ENCODE assay signal across 24 cellular contexts in genomic region chr11:122306776-122307479, GRCh38.
A peak's percentile ranks its signal among the peaks of the same experiment; 100 is the strongest.
DNase-seq lines count a peak whose midpoint lies in the region; ATAC-seq, FAIRE-seq and TF ChIP-seq lines count a peak whose summit lies in the region.
"Had no signal": no experiment of that assay in that cellular context is flagged by ENCODE, and none has a peak within 500 bp of the region (broad histone marks: within the 10 kb centered on the region; RNA-seq: fewer than 3 reads in every experiment).

No MANE protein-coding gene starts in this region.

- no peak for ATAC-seq in effector memory CD8-positive, alpha-beta T cell (replicated peaks)
- ATAC-seq: activated T-cell treated with anti-CD3 and anti-CD28 coated beads, Interleukin-2, amount 50 U/mL, for 72 hours; foreskin keratinocyte; SK-N-SH treated with all-trans-retinoic acid at 6 μM for 48 hours; stimulated activated naive CD8-positive, alpha-beta T cell treated with anti-CD3 and anti-CD28 coated beads, Interleukin-15, amount 100 ng/mL, for 72 hours had no signal

- TF ChIP-seq POLR2A in GM12892 (IDR thresholded peaks at IDR 0.05; ENCODE audit: low read depth, low read length) = no peak

- DNase-seq in hepatocyte (ENCODE audit: low spot score) (no peak), GM12892 (ENCODE audit: insufficient read length) (no peak), NCI-H446 treated with DMSO at 0.1 percent for 48 hours (lab: John Stamatoyannopoulos, UW) (no peak), NCI-H345 treated with DMSO at 0.1 percent for 48 hours (lab: John Stamatoyannopoulos, UW; ENCODE audit: unreplicated experiment) (no peak)
- DNase-seq in effector memory CD8-positive, alpha-beta T cell = no peak
- DNase-seq: ACHN; activated CD4-positive, CD25-positive, alpha-beta regulatory T cell; activated CD8-positive, alpha-beta memory T cell treated with anti-CD3 and anti-CD28 coated beads for 24 hours; activated naive CD4-positive, alpha-beta T cell treated with anti-CD3 and anti-CD28 coated beads, Interleukin-2, amount 50 U/mL, for 16 hours; activated T-cell treated with anti-CD3 and anti-CD28 coated beads, Interleukin-2, amount 50 U/mL, for 72 hours; CD4-positive, alpha-beta T cell; DMS53; foreskin keratinocyte; MM.1S; NCI-H187 treated with DMSO at 0.1 percent for 48 hours; RPMI8226; stimulated activated CD4-positive, alpha-beta T cell treated with anti-CD3 and anti-CD28 coated beads, Interleukin-1b, Interleukin-23, amount 100 ng/mL, for 48 hours; stimulated activated naive CD8-positive, alpha-beta T cell treated with anti-CD3 and anti-CD28 coated beads, Interleukin-15, amount 100 ng/mL, for 72 hours had no signal

- peak overlapping the region in 2 of 3 experiments; percentile 78 to 97 for H3K27ac Mint-ChIP-seq in nephron
- H3K27ac Mint-ChIP-seq in effector memory CD8-positive, alpha-beta T cell = no peak overlapping the region
- H3K27ac Mint-ChIP-seq: activated T-cell treated with anti-CD3 and anti-CD28 coated beads, Interleukin-2, amount 50 U/mL, for 72 hours; CD4-positive, alpha-beta T cell; stimulated activated naive CD8-positive, alpha-beta T cell treated with anti-CD3 and anti-CD28 coated beads, Interleukin-15, amount 100 ng/mL, for 72 hours had no signal

- H3K79me2 ChIP-seq in ACC112 (ENCODE audit: control insufficient read depth, insufficient read depth, low read length, unreplicated experiment) (no peaks in the 10 kb centered on the region), hepatocyte (no peaks in the 10 kb centered on the region)

- H3K9me3 ChIP-seq in hepatocyte (ENCODE audit: low read depth) = no peaks in the 10 kb centered on the region

- peak overlapping the region in 2 of 3 experiments; percentile 40 to 76 for H3K4me3 Mint-ChIP-seq in nephron
- no peak overlapping the region for H3K4me3 Mint-ChIP-seq in effector memory CD8-positive, alpha-beta T cell
- H3K4me3 Mint-ChIP-seq: activated T-cell treated with anti-CD3 and anti-CD28 coated beads, Interleukin-2, amount 50 U/mL, for 72 hours; CD4-positive, alpha-beta T cell; stimulated activated naive CD8-positive, alpha-beta T cell treated with anti-CD3 and anti-CD28 coated beads, Interleukin-15, amount 100 ng/mL, for 72 hours had no signal

- H3K4me2 ChIP-seq in hepatocyte = no peak overlapping the region

- H3K27ac ChIP-seq in ACC112 (ENCODE audit: low read depth, low read length) = no peak overlapping the region
- peak overlapping the region; percentile 51 for H3K27ac ChIP-seq in angular gyrus (ENCODE audit: low read depth, low read length)
- H3K27ac ChIP-seq in hepatocyte = peak overlapping the region; percentile 29
- H3K27ac ChIP-seq: foreskin keratinocyte had no signal

- H3K36me3 ChIP-seq in ACC112 (ENCODE audit: insufficient read depth, low read length) (no peaks in the 10 kb centered on the region), hepatocyte (replicated peaks; ENCODE audit: insufficient read depth, low read depth) (no peaks in the 10 kb centered on the region)

- H3K27me3 Mint-ChIP-seq in nephron (ENCODE audit: low read depth) = no peaks in the 10 kb centered on the region
- H3K27me3 Mint-ChIP-seq in effector memory CD8-positive, alpha-beta T cell = peaks cover 4 to 15% of the 10 kb centered on the region in 2 donors

- no peaks in the 10 kb centered on the region for H3K4me1 ChIP-seq in ACC112 (ENCODE audit: control insufficient read depth, insufficient read depth, low read length, unreplicated experiment)
- H3K4me1 ChIP-seq in hepatocyte (ENCODE audit: insufficient read depth) = no peaks in the 10 kb centered on the region
- H3K4me1 ChIP-seq: foreskin keratinocyte had no signal

- H3K9me3 Mint-ChIP-seq in nephron = no peaks in the 10 kb centered on the region
- H3K9me3 Mint-ChIP-seq in effector memory CD8-positive, alpha-beta T cell = no peaks in the 10 kb centered on the region
- H3K9me3 Mint-ChIP-seq: activated T-cell treated with anti-CD3 and anti-CD28 coated beads, Interleukin-2, amount 50 U/mL, for 72 hours; CD4-positive, alpha-beta T cell; stimulated activated naive CD8-positive, alpha-beta T cell treated with anti-CD3 and anti-CD28 coated beads, Interleukin-15, amount 100 ng/mL, for 72 hours had no signal

- FAIRE-seq in GM12892 (lab: Jason Lieb, UNC) = no peak
- FAIRE-seq: colon, urothelium cell line had no signal

- 57% methylated on average over 9 of the region's 9 CpGs for WGBS in hepatocyte (ENCODE audit: low lambda C conversion rate, missing lambda C conversion rate)

- H3K36me3 Mint-ChIP-seq in nephron (ENCODE audit: low read depth) = no peaks in the 10 kb centered on the region
- H3K36me3 Mint-ChIP-seq in effector memory CD8-positive, alpha-beta T cell (ENCODE audit: insufficient read depth) = no peaks in the 10 kb centered on the region

- H3K9me2 ChIP-seq in hepatocyte (replicated peaks; ENCODE audit: insufficient read depth) = no peaks in the 10 kb centered on the region

- H3K4me3 ChIP-seq in ACC112 (ENCODE audit: low read depth, low read length) = peak overlapping the region; percentile 46
- H3K4me3 ChIP-seq in hepatocyte = no peak overlapping the region

- H3K27me3 ChIP-seq in ACC112 (ENCODE audit: insufficient read depth, low read length) (peaks cover 7% of the 10 kb centered on the region; the same call in 1 of the 2 replicates), hepatocyte (peaks cover 10% of the 10 kb centered on the region)

- peak overlapping the region; percentile 38 for H2AFZ ChIP-seq in ACC112 (ENCODE audit: low read length, unreplicated experiment)
- H2AFZ ChIP-seq in hepatocyte = no peak overlapping the region

- H3K4me1 Mint-ChIP-seq in nephron = peaks cover 79% of the 10 kb centered on the region
- no peaks in the 10 kb centered on the region for H3K4me1 Mint-ChIP-seq in effector memory CD8-positive, alpha-beta T cell (ENCODE audit: low read depth in 2 of 2)
- H3K4me1 Mint-ChIP-seq: stimulated activated naive CD8-positive, alpha-beta T cell treated with anti-CD3 and anti-CD28 coated beads, Interleukin-15, amount 100 ng/mL, for 72 hours had no signal

- TF ChIP-seq CTCF in hepatocyte (IDR thresholded peaks at IDR 0.05; ENCODE audit: poor library complexity) (no peak), nephron (IDR thresholded peaks at IDR 0.05; ENCODE audit: unreplicated experiment in 3 of 3) (no peak)

- no peaks in the 10 kb centered on the region for H4K20me1 ChIP-seq in hepatocyte (ENCODE audit: insufficient read depth, poor library complexity, severe bottlenecking)

Comparison
In these comparisons a context has a peak if more than half of its experiments do, and no peak if none do; other contexts are left out.
1. H3K27ac Mint-ChIP-seq: peak in nephron (2 of 3); none in effector memory CD8-positive, alpha-beta T cell (0 of 2).
2. H3K4me3 Mint-ChIP-seq: peak in nephron (2 of 3); none in effector memory CD8-positive, alpha-beta T cell (0 of 2).